Comparison of ENCODE assay signal across 8 cellular contexts in the genomic region with DNA sequence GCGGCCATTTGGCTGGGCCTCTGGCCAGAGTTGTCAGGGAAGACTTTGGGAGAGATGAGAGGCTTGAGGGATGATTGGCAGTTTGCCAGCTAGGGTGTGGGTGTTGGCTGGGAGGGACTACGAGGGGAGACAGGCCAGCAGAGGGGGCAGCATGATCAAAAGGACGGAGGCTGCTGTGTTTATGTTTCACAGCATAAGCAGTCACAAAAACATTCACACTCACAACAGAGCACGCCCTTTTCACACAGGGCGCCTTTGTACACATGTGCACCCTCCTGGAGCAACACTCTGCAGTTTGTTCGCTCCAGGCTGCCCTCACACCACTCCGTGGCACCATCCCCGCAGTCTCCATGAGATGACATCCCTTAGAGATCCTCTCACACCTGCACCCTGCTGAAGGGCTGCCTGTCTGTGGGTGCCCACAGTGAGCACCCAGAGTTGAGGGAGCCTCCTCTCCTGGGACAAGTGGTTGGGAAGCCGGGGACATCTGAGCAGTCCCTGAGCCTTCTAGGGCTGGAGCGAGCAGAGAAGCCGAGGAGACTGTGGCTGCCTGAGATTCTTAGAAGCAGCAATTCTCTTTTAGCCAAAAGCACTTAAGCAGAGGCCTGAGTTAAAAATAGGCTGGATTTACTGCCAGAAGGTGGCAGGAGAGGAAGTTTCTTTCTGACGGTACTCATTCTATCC. TPM values are rescaled to one million over a fixed set of nuclear protein-coding genes. Genes with fewer than 3 reads are reported as not detected.
DNase-seq lines count a peak whose midpoint lies in the region; ATAC-seq and TF ChIP-seq lines count a peak whose summit lies in the region.

No MANE protein-coding gene starts in this region.

- TF ChIP-seq RAD21 in HCT116 (IDR thresholded peaks at IDR 0.05; ENCODE audit: low read depth): no peak

- no peaks in the 10 kb centered on the region for H4K20me1 ChIP-seq in HCT116 (ENCODE audit: insufficient read depth)

- H3K9ac ChIP-seq in HCT116 (ENCODE audit: low read length): no peak overlapping the region
- H3K9ac ChIP-seq in mesendoderm (ENCODE audit: low read length): no peak overlapping the region

- H3K9me3 ChIP-seq in HCT116 (ENCODE audit: control insufficient read depth in 1 of 2, insufficient read depth in 1 of 2, low read depth in 1 of 2, low read length in 2 of 2): no peaks in the 10 kb centered on the region

- no peak overlapping the region for H4K5ac ChIP-seq in mesendoderm (ENCODE audit: low read length)

- POLR2A ChIA-PET in HCT116 (lab: Charles Lee): no interaction called here

- no peaks in the 10 kb centered on the region for H3K36me3 ChIP-seq in HCT116 (ENCODE audit: control insufficient read depth in 1 of 2, insufficient read depth in 2 of 2, low read length in 2 of 2)
- H3K36me3 ChIP-seq in mesendoderm (ENCODE audit: control insufficient read depth, insufficient read depth, low read length): no peaks in the 10 kb centered on the region

- H3K79me1 ChIP-seq in mesendoderm (ENCODE audit: low read length): no peaks in the 10 kb centered on the region

- no peaks in the 10 kb centered on the region for H3K9me2 ChIP-seq in HCT116 (ENCODE audit: insufficient read depth)

- DNase-seq in AML-193 (lab: John Stamatoyannopoulos, UW) (peak; percentile 49 to 57), HCT116 (ENCODE audit: low read depth, low spot score) (peak; percentile 35), NOMO-1 treated with dmso at 0.1 percent for 144 hours (lab: John Stamatoyannopoulos, UW; ENCODE audit: unreplicated experiment) (peak; percentile 43), mesendoderm (peak; percentile 70)

- H3K18ac ChIP-seq in mesendoderm (ENCODE audit: low read length): no peak overlapping the region

- no TSS peak for BruUV-seq in HCT116 (replicated peaks; lab: Mats Ljungman, UMichigan)

- TF ChIP-seq POLR2A in HCT116 (IDR thresholded peaks at IDR 0.05; ENCODE audit: borderline replicate concordance, extremely low read depth, insufficient read depth, insufficient read length): no peak

- no CpG with 5 or more reads among the region's 12 CpGs for WGBS in mesendoderm (ENCODE audit: extremely low coverage, insufficient coverage, low lambda C conversion rate)

- H3K27ac ChIP-seq in HCT116 (ENCODE audit: low read depth, low read length) (peak overlapping the region; percentile 18; the same call in 1 of the 2 replicates), cingulate gyrus (ENCODE audit: low read depth, low read length) (peak overlapping the region; percentile 94), mesendoderm (ENCODE audit: low read depth, low read length) (no peak overlapping the region)

- no peak overlapping the region for H2BK5ac ChIP-seq in mesendoderm (ENCODE audit: low read length)

- H2BK120ac ChIP-seq in mesendoderm (ENCODE audit: low read depth, low read length): no peak overlapping the region

- CTCF ChIA-PET in HCT116 (lab: Charles Lee): interaction anchor here (2.4 to 5.9 kb wide), 3 partner anchors 9 to 73 kb away, joined by 8 to 163 read pairs (median 25); no protein-coding TSS in a partner anchor

- H3K79me2 ChIP-seq in HCT116 (ENCODE audit: insufficient read depth, low read length): no peaks in the 10 kb centered on the region
- no peaks in the 10 kb centered on the region for H3K79me2 ChIP-seq in mesendoderm (ENCODE audit: control insufficient read depth, insufficient read depth, low read length)

- H3K4me3 ChIP-seq in HCT116 (replicated peaks in 1 of 2; ENCODE audit: low read depth in 1 of 2, low read length in 2 of 2): no peak overlapping the region
- no peak overlapping the region for H3K4me3 ChIP-seq in mesendoderm (ENCODE audit: low read length)

- no peak overlapping the region for H2BK15ac ChIP-seq in mesendoderm (replicated peaks; ENCODE audit: low read depth)

- no peak overlapping the region for H3K4ac ChIP-seq in mesendoderm (ENCODE audit: low read depth, low read length)

- no peak overlapping the region for H3K23ac ChIP-seq in mesendoderm (ENCODE audit: low read length)

- H3K27me3 ChIP-seq in HCT116 (ENCODE audit: insufficient read depth, low read length) (no peaks in the 10 kb centered on the region), mesendoderm (ENCODE audit: insufficient read depth, low read length, poor library complexity) (no peaks in the 10 kb centered on the region)

- intact Hi-C loops in HCT116 (cut with micrococcal nuclease): loop anchor here (2.0 to 10.0 kb wide), 2 partner anchors 35 to 501 kb away; no protein-coding TSS in a partner anchor

- RAD21 ChIA-PET in HCT116 (lab: Charles Lee; ENCODE audit: low non-redundant PET in 1 of 2, low total read pairs in 2 of 2, uncharacterized antibody in 2 of 2, unreplicated experiment in 2 of 2): no interaction called here

- peak in 2 of 3 experiments; percentile 46 to 62; a peak in 3 of 6 replicates for TF ChIP-seq CTCF in HCT116 (IDR thresholded peaks at IDR 0.05 in 2 of 3, conservative IDR thresholded peaks at IDR 0.05 in 1 of 3; ENCODE audit: borderline replicate concordance in 1 of 3, insufficient read depth in 1 of 3, low read depth in 2 of 3, low read length in 2 of 3)

- H3K4me2 ChIP-seq in HCT116 (ENCODE audit: low read length) (peak overlapping the region; percentile 40), mesendoderm (ENCODE audit: low read length) (no peak overlapping the region)

- no peak overlapping the region for H2AK5ac ChIP-seq in mesendoderm (ENCODE audit: low read length)

- H3K4me1 ChIP-seq in HCT116 (ENCODE audit: control insufficient read depth in 1 of 2, insufficient read depth in 2 of 2, low read length in 2 of 2) (peaks cover 12 to 29% of the 10 kb centered on the region in 2 experiments; a peak in 3 of 4 replicates), mesendoderm (ENCODE audit: control insufficient read depth, low read depth, low read length) (no peaks in the 10 kb centered on the region)

- ATAC-seq in HCT116 (peak; percentile 73), HG03039 (IDR thresholded peaks at IDR 0.05; ENCODE audit: unreplicated experiment) (no peak), GM18861 (IDR thresholded peaks at IDR 0.05; ENCODE audit: unreplicated experiment) (no peak), GM18511 (IDR thresholded peaks at IDR 0.05; ENCODE audit: unreplicated experiment) (no peak)

- H3K56ac ChIP-seq in mesendoderm (ENCODE audit: low read length): no peak overlapping the region

- no peak overlapping the region for H2AFZ ChIP-seq in HCT116 (ENCODE audit: low read depth, low read length, poor library complexity, severe bottlenecking)

- no peak overlapping the region for H4K8ac ChIP-seq in mesendoderm (ENCODE audit: low read depth, low read length)

TF ChIP-seq in HCT116, 20 proteins besides CTCF, POLR2A, EP300 and RAD21:
- TF ChIP-seq SRF (IDR thresholded peaks at IDR 0.05; ENCODE audit: low read depth) (no peak), POLR2AphosphoS5 (IDR thresholded peaks at IDR 0.05; ENCODE audit: low read depth, low read length) (no peak), CEBPB (IDR thresholded peaks at IDR 0.05; ENCODE audit: low read depth) (no peak), CBX3 (IDR thresholded peaks at IDR 0.05; ENCODE audit: low read depth) (no peak)
- TF ChIP-seq, protein P1, sequence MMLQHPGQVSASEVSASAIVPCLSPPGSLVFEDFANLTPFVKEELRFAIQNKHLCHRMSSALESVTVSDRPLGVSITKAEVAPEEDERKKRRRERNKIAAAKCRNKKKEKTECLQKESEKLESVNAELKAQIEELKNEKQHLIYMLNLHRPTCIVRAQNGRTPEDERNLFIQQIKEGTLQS (IDR thresholded peaks at IDR 0.05): no peak
- TF ChIP-seq, protein P2, sequence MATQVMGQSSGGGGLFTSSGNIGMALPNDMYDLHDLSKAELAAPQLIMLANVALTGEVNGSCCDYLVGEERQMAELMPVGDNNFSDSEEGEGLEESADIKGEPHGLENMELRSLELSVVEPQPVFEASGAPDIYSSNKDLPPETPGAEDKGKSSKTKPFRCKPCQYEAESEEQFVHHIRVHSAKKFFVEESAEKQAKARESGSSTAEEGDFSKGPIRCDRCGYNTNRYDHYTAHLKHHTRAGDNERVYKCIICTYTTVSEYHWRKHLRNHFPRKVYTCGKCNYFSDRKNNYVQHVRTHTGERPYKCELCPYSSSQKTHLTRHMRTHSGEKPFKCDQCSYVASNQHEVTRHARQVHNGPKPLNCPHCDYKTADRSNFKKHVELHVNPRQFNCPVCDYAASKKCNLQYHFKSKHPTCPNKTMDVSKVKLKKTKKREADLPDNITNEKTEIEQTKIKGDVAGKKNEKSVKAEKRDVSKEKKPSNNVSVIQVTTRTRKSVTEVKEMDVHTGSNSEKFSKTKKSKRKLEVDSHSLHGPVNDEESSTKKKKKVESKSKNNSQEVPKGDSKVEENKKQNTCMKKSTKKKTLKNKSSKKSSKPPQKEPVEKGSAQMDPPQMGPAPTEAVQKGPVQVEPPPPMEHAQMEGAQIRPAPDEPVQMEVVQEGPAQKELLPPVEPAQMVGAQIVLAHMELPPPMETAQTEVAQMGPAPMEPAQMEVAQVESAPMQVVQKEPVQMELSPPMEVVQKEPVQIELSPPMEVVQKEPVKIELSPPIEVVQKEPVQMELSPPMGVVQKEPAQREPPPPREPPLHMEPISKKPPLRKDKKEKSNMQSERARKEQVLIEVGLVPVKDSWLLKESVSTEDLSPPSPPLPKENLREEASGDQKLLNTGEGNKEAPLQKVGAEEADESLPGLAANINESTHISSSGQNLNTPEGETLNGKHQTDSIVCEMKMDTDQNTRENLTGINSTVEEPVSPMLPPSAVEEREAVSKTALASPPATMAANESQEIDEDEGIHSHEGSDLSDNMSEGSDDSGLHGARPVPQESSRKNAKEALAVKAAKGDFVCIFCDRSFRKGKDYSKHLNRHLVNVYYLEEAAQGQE (IDR thresholded peaks at IDR 0.05; ENCODE audit: low read depth): no peak

RNA-seq across cellular contexts. Expression of a gene that starts 15.4 kb away (rescaled TPM):
- 20.4 TPM for total RNA-seq in HCT116 (2021; ENCODE audit: unreplicated experiment)
- 29.2 and 31.1 TPM in 2 replicates for polyA plus RNA-seq in HCT116 (2012)
- 11.2 TPM for polyA plus RNA-seq in mesendoderm (2013, experiment 1 of 2)
- 10.3 TPM for polyA plus RNA-seq in mesendoderm (2013, experiment 2 of 2)

RNA-seq across cellular contexts. Expression of a gene that starts 30.5 kb away (rescaled TPM):
- total RNA-seq in HCT116 (2021; ENCODE audit: unreplicated experiment): 9.8 TPM
- polyA plus RNA-seq in HCT116 (2012): 9.0 and 10.9 TPM in 2 replicates
- polyA plus RNA-seq in mesendoderm (2013, experiment 1 of 2): 16.0 TPM
- 14.9 TPM for polyA plus RNA-seq in mesendoderm (2013, experiment 2 of 2)

RNA-seq across cellular contexts. Expression of a gene that starts 33.6 kb away (rescaled TPM):
- 19.7 TPM for total RNA-seq in HCT116 (2021; ENCODE audit: unreplicated experiment)
- 31.3 and 39.6 TPM in 2 replicates for polyA plus RNA-seq in HCT116 (2012)
- 2.2 TPM for polyA plus RNA-seq in mesendoderm (2013, experiment 1 of 2)
- polyA plus RNA-seq in mesendoderm (2013, experiment 2 of 2): 1.9 TPM

RNA-seq across cellular contexts. Expression of a gene that starts 41.6 kb away (rescaled TPM):
- total RNA-seq in HCT116 (2021; ENCODE audit: unreplicated experiment): 49.9 TPM
- 60.4 and 63.6 TPM in 2 replicates for polyA plus RNA-seq in HCT116 (2012)
- 23.4 TPM for polyA plus RNA-seq in mesendoderm (2013, experiment 1 of 2)
- polyA plus RNA-seq in mesendoderm (2013, experiment 2 of 2): 22.4 TPM

RNA-seq across cellular contexts. Expression of a gene that starts 43.0 kb away (rescaled TPM):
- total RNA-seq in HCT116 (2021; ENCODE audit: unreplicated experiment): 149 TPM
- polyA plus RNA-seq in HCT116 (2012): 185 and 189 TPM in 2 replicates
- polyA plus RNA-seq in mesendoderm (2013, experiment 1 of 2): 12.2 TPM
- polyA plus RNA-seq in mesendoderm (2013, experiment 2 of 2): 12.2 TPM
